In the genomic region with DNA sequence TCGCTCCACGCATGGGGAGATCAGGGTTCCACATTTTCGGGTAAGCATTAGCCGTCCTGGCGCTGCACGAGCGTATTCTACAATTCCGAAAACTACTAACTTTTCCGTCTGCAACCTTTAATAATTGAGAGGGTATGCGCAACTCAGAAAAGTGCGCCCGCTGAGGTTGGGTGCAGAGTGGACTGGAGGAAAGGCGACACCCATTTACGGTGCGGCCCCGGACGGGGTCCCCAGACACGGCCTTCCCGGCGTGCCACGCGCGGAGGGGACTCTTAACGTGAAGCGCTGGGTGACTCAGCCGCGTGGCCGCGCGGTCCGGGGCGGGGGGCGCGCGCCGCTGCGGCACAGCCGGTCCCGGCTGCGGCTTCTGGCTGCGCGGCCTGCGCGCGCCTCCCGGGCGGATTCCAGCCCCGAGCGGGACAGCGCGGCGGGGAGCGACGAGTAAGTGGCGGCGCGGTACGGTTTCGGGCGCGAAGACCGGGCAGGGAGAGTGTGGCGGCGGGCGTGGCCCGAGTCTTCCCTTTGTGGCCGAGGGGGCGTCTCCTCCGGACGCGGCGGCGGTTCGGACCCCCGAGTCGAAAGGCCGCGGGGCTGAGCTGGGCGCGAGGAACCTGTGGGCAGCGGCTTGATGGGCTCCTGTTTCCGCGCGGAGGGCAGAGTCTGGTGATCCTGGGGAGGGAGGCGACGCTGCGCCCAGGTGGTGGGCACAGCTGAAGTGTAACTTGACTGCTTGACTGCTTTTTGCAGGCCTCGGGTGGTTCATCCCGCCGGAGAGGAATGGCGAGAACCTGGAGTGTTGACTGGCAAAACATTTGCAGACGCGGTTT, we compare ENCODE assay signal across 8 cellular contexts. TPM values are rescaled to one million over a fixed set of nuclear protein-coding genes. Genes with fewer than 3 reads are reported as not detected.
DNase-seq lines count a peak whose midpoint lies in the region; ATAC-seq and TF ChIP-seq lines count a peak whose summit lies in the region.

A gene (plus strand): TSS at position 330 of the 827 bp plus-strand sequence. CDS start 27,098 bp downstream, outside the sequence.
A gene with protein sequence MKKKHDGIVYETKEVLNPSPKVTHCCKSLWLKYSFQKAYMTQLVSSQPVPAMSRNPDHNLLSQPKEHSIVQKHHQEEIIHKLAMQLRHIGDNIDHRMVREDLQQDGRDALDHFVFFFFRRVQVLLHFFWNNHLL (minus strand): TSS at position 184 of the 827 bp plus-strand sequence. CDS start 16,772 bp downstream, outside the sequence.

- TF ChIP-seq POLR2A in testis (IDR thresholded peaks at IDR 0.05), result no peak

- peaks cover 23% of the 10 kb centered on the region for H3K36me3 Mint-ChIP-seq in HFFc6 (ENCODE audit: low read depth)
- peaks cover 12 to 17% of the 10 kb centered on the region in 2 donors for H3K36me3 Mint-ChIP-seq in activated naive CD4-positive, alpha-beta T cell treated with anti-CD3 and anti-CD28 coated beads, Interleukin-2, amount 50 U/mL, for 72 hours
- no peaks in the 10 kb centered on the region for H3K36me3 Mint-ChIP-seq in glutamatergic neuron (ENCODE audit: unreplicated experiment)
- H3K36me3 Mint-ChIP-seq in osteocyte (ENCODE audit: unreplicated experiment), result peaks cover 2% of the 10 kb centered on the region

- H3K4me3 Mint-ChIP-seq in HFFc6 (peak within 1 kb of the TSS; percentile 98), glutamatergic neuron (ENCODE audit: unreplicated experiment) (peak within 1 kb of the TSS; percentile 96), osteocyte (ENCODE audit: unreplicated experiment) (peak within 1 kb of the TSS; percentile 95)

- no peaks in the 10 kb centered on the region for H3K9me3 Mint-ChIP-seq in HFFc6
- no peaks in the 10 kb centered on the region for H3K9me3 Mint-ChIP-seq in activated naive CD4-positive, alpha-beta T cell treated with anti-CD3 and anti-CD28 coated beads, Interleukin-2, amount 50 U/mL, for 72 hours
- peaks cover 4% of the 10 kb centered on the region for H3K9me3 Mint-ChIP-seq in glutamatergic neuron (ENCODE audit: unreplicated experiment)
- H3K9me3 Mint-ChIP-seq in osteocyte (ENCODE audit: unreplicated experiment), result no peaks in the 10 kb centered on the region

- intact Hi-C loops in testis (cut with DNase I; ENCODE audit: low total_unique reads), result no loop called here

- H3K4me1 Mint-ChIP-seq in HFFc6 (ENCODE audit: low read depth) (peaks cover 44% of the 10 kb centered on the region), glutamatergic neuron (ENCODE audit: low read depth, unreplicated experiment) (peaks cover 14% of the 10 kb centered on the region), osteocyte (ENCODE audit: unreplicated experiment) (peaks cover 41% of the 10 kb centered on the region)

- H3K27ac ChIP-seq in testis, result peak within 1 kb of the TSS; percentile 98 to 99

- H3K36me3 ChIP-seq in testis (ENCODE audit: low read depth, missing control alignments), result no peaks in the 10 kb centered on the region

- TF ChIP-seq CTCF in HFFc6 (IDR thresholded peaks at IDR 0.05), result no peak
- no peak for TF ChIP-seq CTCF in glutamatergic neuron (IDR thresholded peaks at IDR 0.05; ENCODE audit: partially characterized antibody, unreplicated experiment)
- no peak for TF ChIP-seq CTCF in osteocyte (IDR thresholded peaks at IDR 0.05)
- TF ChIP-seq CTCF in testis (IDR thresholded peaks at IDR 0.05), result peak in 2 of 3 experiments; percentile 2 to 6

- H3K27me3 Mint-ChIP-seq in HFFc6 (ENCODE audit: insufficient read depth), result peaks cover 2% of the 10 kb centered on the region; the same call in 1 of the 2 replicates
- peaks cover 8% of the 10 kb centered on the region for H3K27me3 Mint-ChIP-seq in glutamatergic neuron (ENCODE audit: unreplicated experiment)
- H3K27me3 Mint-ChIP-seq in osteocyte (ENCODE audit: unreplicated experiment), result no peaks in the 10 kb centered on the region

- H3K4me1 ChIP-seq in testis, result peaks cover 29% of the 10 kb centered on the region

- 1% methylated on average over 43 to 83 of the region's 93 CpGs for WGBS in testis, 2 donors

- no peaks in the 10 kb centered on the region for H3K27me3 ChIP-seq in testis

- DNase-seq in HFFc6 (peak; percentile 75), NAMALWA (ENCODE audit: low spot score) (peak; percentile 92), glutamatergic neuron (peak; percentile 84), osteocyte (ENCODE audit: extremely low spot score, unreplicated experiment) (peak; percentile 94), testis (peak; percentile 89)
- DNase-seq in activated naive CD4-positive, alpha-beta T cell treated with anti-CD3 and anti-CD28 coated beads, Interleukin-2, amount 50 U/mL, for 72 hours (ENCODE audit: low spot score in 2 of 2), result peak; percentile 85 to 89

- H3K9me3 ChIP-seq in testis, result no peaks in the 10 kb centered on the region

- ATAC-seq in SK-N-SH treated with all-trans-retinoic acid at 6 μM for 48 hours, result peak; percentile 76
- peak; percentile 81 to 91 for ATAC-seq in activated naive CD4-positive, alpha-beta T cell treated with anti-CD3 and anti-CD28 coated beads, Interleukin-2, amount 50 U/mL, for 72 hours

- H3K4me3 ChIP-seq in GM08714 (ENCODE audit: low read length) (peak within 1 kb of the TSS; percentile 86), testis (peak within 1 kb of the TSS; percentile 82 to 92)

- H3K27ac Mint-ChIP-seq in HFFc6 (peak within 1 kb of the TSS; percentile 93), glutamatergic neuron (ENCODE audit: unreplicated experiment) (peak within 1 kb of the TSS; percentile 94), osteocyte (ENCODE audit: unreplicated experiment) (peak within 1 kb of the TSS; percentile 97)
- H3K27ac Mint-ChIP-seq in activated naive CD4-positive, alpha-beta T cell treated with anti-CD3 and anti-CD28 coated beads, Interleukin-2, amount 50 U/mL, for 72 hours, result peak within 1 kb of the TSS; percentile 96 to 97

TF ChIP-seq in SK-N-SH treated with all-trans-retinoic acid at 6 μM for 48 hours, 23 proteins besides CTCF, POLR2A, EP300 and RAD21 (continues in another document):
- TF ChIP-seq, protein P1, sequence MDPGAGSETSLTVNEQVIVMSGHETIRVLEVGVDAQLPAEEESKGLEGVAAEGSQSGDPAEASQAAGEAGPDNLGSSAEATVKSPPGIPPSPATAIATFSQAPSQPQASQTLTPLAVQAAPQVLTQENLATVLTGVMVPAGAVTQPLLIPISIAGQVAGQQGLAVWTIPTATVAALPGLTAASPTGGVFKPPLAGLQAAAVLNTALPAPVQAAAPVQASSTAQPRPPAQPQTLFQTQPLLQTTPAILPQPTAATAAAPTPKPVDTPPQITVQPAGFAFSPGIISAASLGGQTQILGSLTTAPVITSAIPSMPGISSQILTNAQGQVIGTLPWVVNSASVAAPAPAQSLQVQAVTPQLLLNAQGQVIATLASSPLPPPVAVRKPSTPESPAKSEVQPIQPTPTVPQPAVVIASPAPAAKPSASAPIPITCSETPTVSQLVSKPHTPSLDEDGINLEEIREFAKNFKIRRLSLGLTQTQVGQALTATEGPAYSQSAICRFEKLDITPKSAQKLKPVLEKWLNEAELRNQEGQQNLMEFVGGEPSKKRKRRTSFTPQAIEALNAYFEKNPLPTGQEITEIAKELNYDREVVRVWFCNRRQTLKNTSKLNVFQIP (CRISPR knock-in tag; IDR thresholded peaks at IDR 0.05; ENCODE audit: borderline replicate concordance, low read depth), result no peak
- TF ChIP-seq ESRRG (CRISPR knock-in tag; IDR thresholded peaks at IDR 0.05) (no peak), ARNTL (CRISPR knock-in tag; IDR thresholded peaks at IDR 0.05; ENCODE audit: borderline replicate concordance, low read depth) (no peak), ZC3H10 (CRISPR knock-in tag; IDR thresholded peaks at IDR 0.05) (0 out of 2 replicates have a peak, but pooled peaks have one; percentile 39), TOX (CRISPR knock-in tag; IDR thresholded peaks at IDR 0.05; ENCODE audit: borderline replicate concordance) (no peak), CSDC2 (CRISPR knock-in tag; IDR thresholded peaks at IDR 0.05) (peak; percentile 92), ZNF8 (CRISPR knock-in tag; IDR thresholded peaks at IDR 0.05) (peak; percentile 60), ZFP30 (CRISPR knock-in tag; IDR thresholded peaks at IDR 0.05) (no peak; the same call in 1 of the 2 replicates), GLIS3 (CRISPR knock-in tag; IDR thresholded peaks at IDR 0.05) (0 out of 2 replicates have a peak, but pooled peaks have one; percentile 33), OSR1 (CRISPR knock-in tag; IDR thresholded peaks at IDR 0.05) (no peak), ZFP3 (CRISPR knock-in tag; IDR thresholded peaks at IDR 0.05) (peak; percentile 69), BACH2 (CRISPR knock-in tag; IDR thresholded peaks at IDR 0.05; ENCODE audit: borderline replicate concordance) (peak; percentile 37; the same call in 1 of the 2 replicates)
- TF ChIP-seq, protein P2, sequence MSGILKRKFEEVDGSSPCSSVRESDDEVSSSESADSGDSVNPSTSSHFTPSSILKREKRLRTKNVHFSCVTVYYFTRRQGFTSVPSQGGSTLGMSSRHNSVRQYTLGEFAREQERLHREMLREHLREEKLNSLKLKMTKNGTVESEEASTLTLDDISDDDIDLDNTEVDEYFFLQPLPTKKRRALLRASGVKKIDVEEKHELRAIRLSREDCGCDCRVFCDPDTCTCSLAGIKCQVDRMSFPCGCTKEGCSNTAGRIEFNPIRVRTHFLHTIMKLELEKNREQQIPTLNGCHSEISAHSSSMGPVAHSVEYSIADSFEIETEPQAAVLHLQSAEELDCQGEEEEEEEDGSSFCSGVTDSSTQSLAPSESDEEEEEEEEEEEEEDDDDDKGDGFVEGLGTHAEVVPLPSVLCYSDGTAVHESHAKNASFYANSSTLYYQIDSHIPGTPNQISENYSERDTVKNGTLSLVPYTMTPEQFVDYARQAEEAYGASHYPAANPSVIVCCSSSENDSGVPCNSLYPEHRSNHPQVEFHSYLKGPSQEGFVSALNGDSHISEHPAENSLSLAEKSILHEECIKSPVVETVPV (CRISPR knock-in tag; IDR thresholded peaks at IDR 0.05), result no peak

RNA-seq across cellular contexts. Expression of the first gene that starts in this region (rescaled TPM):
- 10 to 100 TPM; 53.0 to 81.7 (median 65.4) TPM for total RNA-seq in HFFc6 (2021; fragmentation: NEBNext Ultra II Directional; extraction: Animal tissue kit (Norgen Biotek cat#: 25700))
- total RNA-seq in activated naive CD4-positive, alpha-beta T cell treated with anti-CD3 and anti-CD28 coated beads, Interleukin-2, amount 50 U/mL, for 72 hours, result 10 to 100 TPM; 28.9 to 54.8 TPM
- total RNA-seq in glutamatergic neuron (ENCODE audit: unreplicated experiment), result 29.1 TPM
- total RNA-seq in osteocyte, result 76.3 and 82.5 TPM in 2 replicates
- total RNA-seq in testis, result 10 to 100 TPM; 31.5 to 35.5 TPM
- polyA plus RNA-seq in testis (ENCODE audit: insufficient read depth, low read depth, low replicate concordance), result 21.8 TPM

RNA-seq across cellular contexts. Expression of the second gene that starts in this region (rescaled TPM):
- under 1 TPM in 3 of 6 experiments, not detected in 3; 0.09 to 0.12 (median 0.09) TPM for total RNA-seq in HFFc6 (2021; fragmentation: NEBNext Ultra II Directional; extraction: Animal tissue kit (Norgen Biotek cat#: 25700))
- total RNA-seq in activated naive CD4-positive, alpha-beta T cell treated with anti-CD3 and anti-CD28 coated beads, Interleukin-2, amount 50 U/mL, for 72 hours, result under 1 TPM in 1 of 2 donors, not detected in 1; 0.80 TPM
- not detected for total RNA-seq in glutamatergic neuron (ENCODE audit: unreplicated experiment)
- not detected in 2 replicates for total RNA-seq in osteocyte
- total RNA-seq in testis, result 1 to 10 TPM; 1.8 to 3.6 TPM
- polyA plus RNA-seq in testis (ENCODE audit: insufficient read depth, low read depth, low replicate concordance), result 4.2 TPM

Comparison
In these comparisons a context has a peak if more than half of its experiments do, and no peak if none do; other contexts are left out.
1. Peak in every context shown above with its lines: DNase-seq, ATAC-seq, H3K4me3 ChIP-seq and H3K27ac ChIP-seq.
2. CTCF ChIP-seq: peak in testis (2 of 3); none in HFFc6 (single experiment), glutamatergic neuron (single experiment) and osteocyte (single experiment).